ENCODE assay signal across 9 cellular contexts in genomic region chr12:12812605-12813119, GRCh38. TPM values are rescaled to one million over a fixed set of nuclear protein-coding genes. Genes with fewer than 3 reads are reported as not detected.
DNase-seq lines count a peak whose midpoint lies in the region; ATAC-seq and TF ChIP-seq lines count a peak whose summit lies in the region.
"Had no signal": no experiment of that assay in that cellular context is flagged by ENCODE, and none has a peak within 500 bp of the region (broad histone marks: within the 10 kb centered on the region; RNA-seq: fewer than 3 reads in every experiment).

No MANE protein-coding gene starts in this region.

- ATAC-seq in CD8-positive, alpha-beta T cell = no peak

- peaks cover 41% of the 10 kb centered on the region for H3K79me2 ChIP-seq in KMS-11 (ENCODE audit: insufficient read depth, low read depth)

- peak overlapping the region; percentile 88; the same call in 1 of the 2 replicates for H3K4me2 ChIP-seq in KMS-11

- POLR2A ChIA-PET in CD8-positive, alpha-beta T cell (lab: Charles Lee) = interaction anchor here (1.0 to 3.9 kb wide), 5 partner anchors 9 to 1957 kb away, joined by 3 to 37 read pairs (median 4); no protein-coding TSS in a partner anchor

- DNase-seq in CD8-positive, alpha-beta T cell = no peak
- no peak for DNase-seq in coronary artery (ENCODE audit: low spot score)
- DNase-seq in neural crest cell (ENCODE audit: low read depth, low spot score) = no peak
- no peak for DNase-seq in NCI-H1105 (lab: John Stamatoyannopoulos, UW)
- DNase-seq in G401 (ENCODE audit: low spot score) = no peak
- no peak for DNase-seq in foreskin fibroblast
- DNase-seq in SW480 (ENCODE audit: low spot score) = no peak
- DNase-seq: NCI-H1436 treated with DMSO at 0.1 percent for 48 hours had no signal

- H3K36me3 ChIP-seq in CD8-positive, alpha-beta T cell (ENCODE audit: insufficient read depth, low read length) = no peaks in the 10 kb centered on the region
- no peaks in the 10 kb centered on the region; the same call in 1 of the 2 replicates for H3K36me3 ChIP-seq in KMS-11 (ENCODE audit: insufficient read depth)

- H3K27me3 Mint-ChIP-seq in CD8-positive, alpha-beta T cell (ENCODE audit: low read depth) = no peaks in the 10 kb centered on the region
- H3K27me3 Mint-ChIP-seq in neural crest cell (ENCODE audit: low read depth) = no peaks in the 10 kb centered on the region

- TF ChIP-seq CTCF in CD8-positive, alpha-beta T cell (IDR thresholded peaks at IDR 0.05) = no peak
- TF ChIP-seq CTCF in KMS-11 (conservative IDR thresholded peaks at IDR 0.05; ENCODE audit: low read depth, low read length) = no peak
- TF ChIP-seq CTCF in coronary artery (IDR thresholded peaks at IDR 0.05) = no peak
- TF ChIP-seq CTCF in neural crest cell (conservative IDR thresholded peaks at IDR 0.05) = no peak
- TF ChIP-seq CTCF in foreskin fibroblast (IDR thresholded peaks at IDR 0.05; ENCODE audit: low read depth, low read length) = no peak

- no peaks in the 10 kb centered on the region for H3K9me3 ChIP-seq in CD8-positive, alpha-beta T cell (ENCODE audit: low read length)

- CTCF ChIA-PET in CD8-positive, alpha-beta T cell (lab: Charles Lee) = interaction anchor here (0.7 to 7.3 kb wide), 11 partner anchors 9 to 436 kb away, joined by 3 to 91 read pairs (median 3); no protein-coding TSS in a partner anchor

- no peak overlapping the region for H3K4me3 ChIP-seq in CD8-positive, alpha-beta T cell (ENCODE audit: low read depth, low read length)
- H3K4me3 ChIP-seq in KMS-11 (IDR thresholded peaks at IDR 0.05; ENCODE audit: insufficient read depth, low read depth, low read length) = no peak overlapping the region
- peak overlapping the region; percentile 83 for H3K4me3 ChIP-seq in coronary artery
- no peak overlapping the region for H3K4me3 ChIP-seq in foreskin fibroblast (ENCODE audit: low read depth in 1 of 2, low read length in 2 of 2)

- H3K27ac Mint-ChIP-seq in CD8-positive, alpha-beta T cell = peak overlapping the region; percentile 96
- no peak overlapping the region for H3K27ac Mint-ChIP-seq in neural crest cell (ENCODE audit: unreplicated experiment)

- no peaks in the 10 kb centered on the region for H4K20me1 ChIP-seq in KMS-11 (ENCODE audit: insufficient read depth)

- H3K27me3 ChIP-seq in CD8-positive, alpha-beta T cell (ENCODE audit: insufficient read depth, low read length) = no peaks in the 10 kb centered on the region
- H3K27me3 ChIP-seq in KMS-11 (ENCODE audit: insufficient read depth, low read depth) = no peaks in the 10 kb centered on the region

- intact Hi-C loops in CD8-positive, alpha-beta T cell (cut with DNase I, micrococcal nuclease) = loop anchor here (1.0 to 10.0 kb wide), 14 partner anchors 24 to 455 kb away; partner anchors contain the start of genes CREBL2 (in 2 of the 2), HEBP1 (in 2 of the 2), BORCS5 (in 1 of the 2) and CDKN1B (in 1 of the 2)

- H3K9me3 Mint-ChIP-seq in CD8-positive, alpha-beta T cell = no peaks in the 10 kb centered on the region
- H3K9me3 Mint-ChIP-seq in neural crest cell = no peaks in the 10 kb centered on the region

- H3K4me1 Mint-ChIP-seq in CD8-positive, alpha-beta T cell (ENCODE audit: low read depth) = peaks cover 67% of the 10 kb centered on the region
- H3K4me1 Mint-ChIP-seq in neural crest cell = peaks cover 38% of the 10 kb centered on the region

- peaks cover 40% of the 10 kb centered on the region for H3K36me3 Mint-ChIP-seq in CD8-positive, alpha-beta T cell
- H3K36me3 Mint-ChIP-seq in neural crest cell (ENCODE audit: low read depth) = peaks cover 9% of the 10 kb centered on the region

- in situ Hi-C loops in G401 (cut with HindIII; ENCODE audit: low sequenced_read_pairs) = no loop called here

- H3K4me1 ChIP-seq in CD8-positive, alpha-beta T cell (ENCODE audit: insufficient read depth, low read length) = peaks cover 39% of the 10 kb centered on the region
- peaks cover 21% of the 10 kb centered on the region for H3K4me1 ChIP-seq in KMS-11 (ENCODE audit: low read depth, poor library complexity, severe bottlenecking)

- H3K27ac ChIP-seq in CD8-positive, alpha-beta T cell (ENCODE audit: low read depth, low read length) = no peak overlapping the region
- no peak overlapping the region for H3K27ac ChIP-seq in KMS-11
- H3K27ac ChIP-seq in coronary artery = no peak overlapping the region

- no peak overlapping the region for H3K9ac ChIP-seq in KMS-11

- peak overlapping the region; percentile 55; the same call in 1 of the 2 replicates for H2AFZ ChIP-seq in KMS-11 (ENCODE audit: low read depth)

- peak overlapping the region; percentile 95 for H3K4me3 Mint-ChIP-seq in CD8-positive, alpha-beta T cell
- peak overlapping the region; percentile 99 for H3K4me3 Mint-ChIP-seq in neural crest cell

RNA-seq across cellular contexts. Expression of gene DDX47, which starts 0.5 kb away (rescaled TPM):
- total RNA-seq in CD8-positive, alpha-beta T cell = 100 to 1,000 TPM; 173 to 174 TPM
- 69.3 and 70.9 TPM in 2 replicates for total RNA-seq in neural crest cell
- total RNA-seq in G401 (2014; rRNA removed; shearing (Covaris generic)) = 117 and 172 TPM in 2 replicates

RNA-seq across cellular contexts. Expression of gene APOLD1, which starts 27.2 kb away (rescaled TPM):
- total RNA-seq in CD8-positive, alpha-beta T cell = 1 to 10 TPM; 1.9 to 2.0 TPM
- total RNA-seq in neural crest cell = 4.8 and 6.0 TPM in 2 replicates
- total RNA-seq in G401 (2014; rRNA removed; shearing (Covaris generic)) = 31.6 and 39.5 TPM in 2 replicates
